24 cellular contexts compared by ENCODE assay signal in genomic region chr16:911604-912321, GRCh38.
"Had no signal": no experiment of that assay in that cellular context is flagged by ENCODE, and none has a peak within 500 bp of the region (broad histone marks: within the 10 kb centered on the region; RNA-seq: fewer than 3 reads in every experiment).

No MANE protein-coding gene starts in this region.

- H3K4me1 Mint-ChIP-seq: activated B cell treated with CpG ODN at 0.5 μM for 24 hours; activated CD4-positive, alpha-beta T cell treated with anti-CD3 and anti-CD28 coated beads for 36 hours; activated naive CD4-positive, alpha-beta T cell treated with anti-CD3 and anti-CD28 coated beads, Interleukin-2, amount 10 ng/mL, durations not matched to agents 7 days and 5 days; natural killer cell had no signal

- H3K36me3 ChIP-seq: cardiac muscle cell, pancreas had no signal

- H3K4me3 ChIP-seq: cardiac muscle cell, pancreas, sigmoid colon, smooth muscle cell, thoracic aorta, upper lobe of left lung had no signal

- H3K9me3 ChIP-seq: neutrophil, pancreas had no signal

- H3K9me3 Mint-ChIP-seq: activated B cell treated with CpG ODN at 0.5 μM for 24 hours; activated naive CD4-positive, alpha-beta T cell treated with anti-CD3 and anti-CD28 coated beads, Interleukin-2, amount 10 ng/mL, durations not matched to agents 7 days and 5 days; natural killer cell; stimulated activated naive B cell treated with anti-CD40 and anti-IgM and Interleukin-4, amounts not matched to agents 10 μg/mL and 1 μg/mL and 100 μg/mL, for 72 hours; T-helper 1 cell treated with Interleukin-12 subunit alpha and Interleukin-12 subunit beta and Interleukin-4 antibody, amounts not matched to agents 30 μg/mL and 1 μg/mL, for 36 hours had no signal

- H3K27me3 ChIP-seq: cardiac muscle cell, neutrophil, pancreas, sigmoid colon, upper lobe of left lung had no signal

- ATAC-seq: activated CD4-positive, alpha-beta T cell treated with anti-CD3 and anti-CD28 coated beads for 36 hours; stimulated activated naive B cell treated with anti-CD40 and anti-IgM and Interleukin-4, amounts not matched to agents 10 μg/mL and 1 μg/mL and 100 μg/mL, for 72 hours had no signal

- FAIRE-seq: pancreas had no signal

- H3K27ac ChIP-seq: cardiac muscle cell, neutrophil, thoracic aorta, upper lobe of left lung had no signal

- H3K27ac Mint-ChIP-seq: activated B cell treated with CpG ODN at 0.5 μM for 24 hours; activated CD4-positive, alpha-beta T cell treated with anti-CD3 and anti-CD28 coated beads for 36 hours; activated naive CD4-positive, alpha-beta T cell treated with anti-CD3 and anti-CD28 coated beads, Interleukin-2, amount 10 ng/mL, durations not matched to agents 7 days and 5 days; dendritic cell treated with granulocyte-macrophage colony-stimulating factor and Interleukin-4, amounts not matched to agents 40 ng/mL and 50 ng/mL, for 4 days; natural killer cell; stimulated activated naive B cell treated with anti-CD40 and anti-IgM and Interleukin-4, amounts not matched to agents 10 μg/mL and 1 μg/mL and 100 μg/mL, for 72 hours; T-helper 1 cell treated with Interleukin-12 subunit alpha and Interleukin-12 subunit beta and Interleukin-4 antibody, amounts not matched to agents 30 μg/mL and 1 μg/mL, for 36 hours had no signal

- H3K4me2 ChIP-seq: smooth muscle cell had no signal

- H3K4me3 Mint-ChIP-seq: activated B cell treated with CpG ODN at 0.5 μM for 24 hours; activated CD4-positive, alpha-beta T cell treated with anti-CD3 and anti-CD28 coated beads for 36 hours; activated naive CD4-positive, alpha-beta T cell treated with anti-CD3 and anti-CD28 coated beads, Interleukin-2, amount 10 ng/mL, durations not matched to agents 7 days and 5 days; dendritic cell treated with granulocyte-macrophage colony-stimulating factor and Interleukin-4, amounts not matched to agents 40 ng/mL and 50 ng/mL, for 4 days; natural killer cell; stimulated activated naive B cell treated with anti-CD40 and anti-IgM and Interleukin-4, amounts not matched to agents 10 μg/mL and 1 μg/mL and 100 μg/mL, for 72 hours; T-helper 1 cell treated with Interleukin-12 subunit alpha and Interleukin-12 subunit beta and Interleukin-4 antibody, amounts not matched to agents 30 μg/mL and 1 μg/mL, for 36 hours had no signal

- H3K36me3 Mint-ChIP-seq: natural killer cell had no signal

- H3K4me1 ChIP-seq: sigmoid colon, upper lobe of left lung had no signal

- DNase-seq: activated B cell treated with CpG ODN at 0.5 μM for 24 hours; activated CD4-positive, alpha-beta T cell treated with anti-CD3 and anti-CD28 coated beads for 36 hours; activated CD4-positive, alpha-beta T cell treated with anti-CD3 and anti-CD28 coated beads, Interleukin-2, amount 50 U/mL, for 48 hours; activated CD8-positive, alpha-beta memory T cell treated with anti-CD3 and anti-CD28 coated beads, Interleukin-2, amount 50 U/mL, for 48 hours; activated naive CD4-positive, alpha-beta T cell treated with anti-CD3 and anti-CD28 coated beads, Interleukin-2, amount 10 ng/mL, durations not matched to agents 7 days and 5 days; activated T-cell treated with anti-CD3 and anti-CD28 coated beads, Interleukin-2, amount 50 U/mL, for 48 hours; effector CD8-positive, alpha-beta T cell; foreskin melanocyte; left ventricle myocardium superior; mammary epithelial cell; natural killer cell; sigmoid colon; stimulated activated CD4-positive, alpha-beta T cell treated with anti-CD3 and anti-CD28 coated beads, Interleukin-15, amount 100 ng/mL, for 24 hours; stimulated activated CD8-positive, alpha-beta memory T cell treated with anti-CD3 and anti-CD28 coated beads, Interleukin-4, amount 100 ng/mL, for 48 hours; stimulated activated naive B cell treated with anti-CD40 and anti-IgM and Interleukin-4, amounts not matched to agents 10 μg/mL and 1 μg/mL and 100 μg/mL, for 72 hours; T1000 had no signal

- H3K27me3 Mint-ChIP-seq: activated B cell treated with CpG ODN at 0.5 μM for 24 hours; activated CD4-positive, alpha-beta T cell treated with anti-CD3 and anti-CD28 coated beads for 36 hours; activated naive CD4-positive, alpha-beta T cell treated with anti-CD3 and anti-CD28 coated beads, Interleukin-2, amount 10 ng/mL, durations not matched to agents 7 days and 5 days; dendritic cell treated with granulocyte-macrophage colony-stimulating factor and Interleukin-4, amounts not matched to agents 40 ng/mL and 50 ng/mL, for 4 days; stimulated activated naive B cell treated with anti-CD40 and anti-IgM and Interleukin-4, amounts not matched to agents 10 μg/mL and 1 μg/mL and 100 μg/mL, for 72 hours had no signal
